In the genomic region with DNA sequence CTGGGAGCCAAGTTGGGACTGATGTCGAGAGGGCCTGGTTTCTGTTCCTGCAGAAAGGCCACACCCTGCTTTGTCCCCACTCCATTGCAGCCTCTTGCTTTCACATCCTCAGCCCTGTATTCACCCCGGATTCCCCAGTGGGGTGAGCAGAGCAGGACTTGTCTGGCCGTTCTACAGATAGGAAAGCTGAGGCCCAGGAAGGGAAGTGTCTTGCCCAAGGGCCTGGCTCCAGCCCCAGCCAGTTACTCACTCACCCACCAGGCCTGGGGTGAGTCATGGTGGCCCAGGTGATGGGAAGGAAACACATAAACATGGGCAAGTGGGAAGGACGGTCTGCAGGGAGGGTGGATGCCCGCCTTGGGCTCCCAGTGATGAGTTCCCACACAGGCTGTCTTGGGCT, we compare ENCODE assay signal across 10 cellular contexts. TPM values are rescaled to one million over a fixed set of nuclear protein-coding genes. Genes with fewer than 3 reads are reported as not detected.
DNase-seq lines count a peak whose midpoint lies in the region; ATAC-seq, FAIRE-seq and TF ChIP-seq lines count a peak whose summit lies in the region.
"Had no signal": no experiment of that assay in that cellular context is flagged by ENCODE, and none has a peak within 500 bp of the region (broad histone marks: within the 10 kb centered on the region; RNA-seq: fewer than 3 reads in every experiment).

No MANE protein-coding gene starts in this region.

- H3K9me3 Mint-ChIP-seq in IgD-negative memory B cell, result no peaks in the 10 kb centered on the region
- no peaks in the 10 kb centered on the region for H3K9me3 Mint-ChIP-seq in naive thymus-derived CD8-positive, alpha-beta T cell

- no peak overlapping the region for H3K14ac ChIP-seq in neuronal stem cell (ENCODE audit: low read length)

- no peak overlapping the region for H2BK15ac ChIP-seq in neuronal stem cell (ENCODE audit: low read length)

- H2BK120ac ChIP-seq in neuronal stem cell (ENCODE audit: low read depth, low read length), result no peak overlapping the region

- no peaks in the 10 kb centered on the region for H3K36me3 Mint-ChIP-seq in IgD-negative memory B cell
- no peaks in the 10 kb centered on the region for H3K36me3 Mint-ChIP-seq in naive thymus-derived CD8-positive, alpha-beta T cell

- DNase-seq in GM12891 (ENCODE audit: insufficient read length, low spot score), result no peak
- DNase-seq in brain microvascular endothelial cell, result peak; percentile 77
- DNase-seq in neuronal stem cell (ENCODE audit: low spot score), result no peak
- no peak for DNase-seq in midbrain (lab: John Stamatoyannopoulos, UW)
- no peak for DNase-seq in naive thymus-derived CD8-positive, alpha-beta T cell
- no peak for DNase-seq in stimulated activated CD4-positive, alpha-beta T cell treated with anti-CD3 and anti-CD28 coated beads, Interleukin-4, amount 100 ng/mL, for 1 hour
- DNase-seq: dorsolateral prefrontal cortex had no signal

- POLR2A ChIA-PET in naive thymus-derived CD8-positive, alpha-beta T cell (lab: Charles Lee), result interaction anchor here (1.3 kb wide), 1 partner anchor 18 kb away, joined by 3 read pairs; no protein-coding TSS in a partner anchor

- peak; percentile 78 for FAIRE-seq in GM12891 (lab: Jason Lieb, UNC)

- no peak overlapping the region for H3K27ac ChIP-seq in brain microvascular endothelial cell
- H3K27ac ChIP-seq in neuronal stem cell (replicated peaks; ENCODE audit: low read length), result no peak overlapping the region
- H3K27ac ChIP-seq: SK-N-MC had no signal

- peaks cover 2 to 8% of the 10 kb centered on the region in 2 donors for H3K4me1 ChIP-seq in neuronal stem cell (ENCODE audit: control insufficient read depth in 2 of 2, insufficient read depth in 1 of 2, low read depth in 1 of 2, low read length in 2 of 2)

- H3K4me2 ChIP-seq in neuronal stem cell (ENCODE audit: insufficient read depth, low read length, poor library complexity, severe bottlenecking), result no peak overlapping the region

- H3K4me1 Mint-ChIP-seq in IgD-negative memory B cell, result peaks cover 9 to 17% (median 11%) of the 10 kb centered on the region in 3 donors
- peaks cover 0 to 9% (median 8%) of the 10 kb centered on the region in 4 donors for H3K4me1 Mint-ChIP-seq in naive thymus-derived CD8-positive, alpha-beta T cell

- in situ Hi-C loops in brain microvascular endothelial cell (cut with HindIII; ENCODE audit: low pct_ligation_motif_present, low sequenced_read_pairs), result no loop called here

- H3K9ac ChIP-seq in neuronal stem cell (ENCODE audit: low read depth, low read length, poor library complexity), result no peak overlapping the region

- peak overlapping the region; percentile 50 for H2BK5ac ChIP-seq in neuronal stem cell (ENCODE audit: low read length)

- H3K23ac ChIP-seq in neuronal stem cell (ENCODE audit: low read depth, low read length, poor library complexity), result no peak overlapping the region

- no peak for ATAC-seq in HG03571 (IDR thresholded peaks at IDR 0.05; ENCODE audit: unreplicated experiment)
- ATAC-seq in naive thymus-derived CD8-positive, alpha-beta T cell, result no peak

- H4K8ac ChIP-seq in neuronal stem cell (ENCODE audit: low read depth, low read length), result no peak overlapping the region

- H2AK5ac ChIP-seq in neuronal stem cell (ENCODE audit: low read depth, low read length), result peak overlapping the region; percentile 60

- H3K27ac Mint-ChIP-seq in IgD-negative memory B cell, result peak overlapping the region; percentile 38 to 67 (median 46)
- H3K27ac Mint-ChIP-seq in naive thymus-derived CD8-positive, alpha-beta T cell, result no peak overlapping the region

- no peak for TF ChIP-seq CTCF in brain microvascular endothelial cell (IDR thresholded peaks at IDR 0.05; ENCODE audit: low read depth, low read length, missing control alignments)

- no peak overlapping the region for H2AFZ ChIP-seq in neuronal stem cell (ENCODE audit: low read length)

- no CpG with 5 or more reads among the region's 5 CpGs for WGBS in neuronal stem cell (ENCODE audit: extremely low coverage in 2 of 2, insufficient read length in 2 of 2, insufficient replicate concordance in 1 of 2), 2 donors

- H3K79me1 ChIP-seq in neuronal stem cell (ENCODE audit: low read depth, low read length), result peaks cover 2% of the 10 kb centered on the region

- H3K36me3 ChIP-seq in brain microvascular endothelial cell (replicated peaks) (no peaks in the 10 kb centered on the region), neuronal stem cell (replicated peaks in 1 of 2; ENCODE audit: control insufficient read depth in 2 of 2, insufficient read depth in 2 of 2, low read length in 2 of 2) (no peaks in the 10 kb centered on the region)

- no peak overlapping the region for H2BK12ac ChIP-seq in neuronal stem cell (ENCODE audit: low read length)

- no peak overlapping the region for H4K91ac ChIP-seq in neuronal stem cell (ENCODE audit: low read depth, low read length, poor library complexity)

- no peak overlapping the region for H3K4ac ChIP-seq in neuronal stem cell (ENCODE audit: low read length)

- H3K4me3 ChIP-seq in brain microvascular endothelial cell (ENCODE audit: low read depth, low read length), result no peak overlapping the region
- H3K4me3 ChIP-seq in neuronal stem cell (ENCODE audit: low read length in 2 of 2), result no peak overlapping the region
- H3K4me3 ChIP-seq: dorsolateral prefrontal cortex, SK-N-MC had no signal

- H3K27me3 Mint-ChIP-seq in IgD-negative memory B cell, result no peaks in the 10 kb centered on the region
- H3K27me3 Mint-ChIP-seq in naive thymus-derived CD8-positive, alpha-beta T cell, result no peaks in the 10 kb centered on the region

- no peak for TF ChIP-seq POLR2A in GM12891 (IDR thresholded peaks at IDR 0.05; ENCODE audit: low read depth, low read length)

- H3K27me3 ChIP-seq in brain microvascular endothelial cell (replicated peaks) (no peaks in the 10 kb centered on the region), neuronal stem cell (ENCODE audit: control insufficient read depth in 3 of 3, insufficient read depth in 3 of 3, low read depth in 1 of 3, low read length in 3 of 3) (peaks cover 0 to 66% (median 0%) of the 10 kb centered on the region in 3 experiments)
- H3K27me3 ChIP-seq: dorsolateral prefrontal cortex had no signal

- no peaks in the 10 kb centered on the region for H3K9me3 ChIP-seq in neuronal stem cell (replicated peaks in 1 of 2; ENCODE audit: control insufficient read depth in 2 of 2, insufficient read depth in 1 of 2, low read depth in 1 of 2, low read length in 2 of 2)

- H3K4me3 Mint-ChIP-seq in IgD-negative memory B cell, result peak overlapping the region in 2 of 4 donors; percentile 77 to 80
- no peak overlapping the region for H3K4me3 Mint-ChIP-seq in naive thymus-derived CD8-positive, alpha-beta T cell

- H3K18ac ChIP-seq in neuronal stem cell (ENCODE audit: low read length), result peak overlapping the region; percentile 12

TF ChIP-seq in GM12891, 5 proteins besides CTCF, POLR2A, EP300 and RAD21:
- TF ChIP-seq SPI1 (IDR thresholded peaks at IDR 0.05; ENCODE audit: low read depth, low read length) (peak; percentile 72), POLR2AphosphoS5 (IDR thresholded peaks at IDR 0.05; ENCODE audit: low read depth, low read length) (no peak), PAX5 (IDR thresholded peaks at IDR 0.05; ENCODE audit: insufficient read depth, low read length, severe bottlenecking) (no peak), POU2F2 (IDR thresholded peaks at IDR 0.05; ENCODE audit: low read depth, low read length) (no peak)

RNA-seq across cellular contexts. Expression of a gene that starts 6.1 kb away (rescaled TPM):
- 4.1 TPM for polyA plus RNA-seq in GM12891 (2012; ENCODE audit: low read depth, missing spikeins)
- 1.1 TPM for polyA plus RNA-seq in IgD-negative memory B cell
- 13.5 TPM for polyA plus RNA-seq in neuronal stem cell (2013, experiment 1 of 2)
- 13.8 TPM for polyA plus RNA-seq in neuronal stem cell (2013, experiment 2 of 2)
- 10 to 100 TPM; 28.6 to 29.0 TPM for total RNA-seq in naive thymus-derived CD8-positive, alpha-beta T cell
- polyA plus RNA-seq in naive thymus-derived CD8-positive, alpha-beta T cell, result 1 to 10 TPM; 1.8 to 4.6 (median 2.2) TPM

Comparison
In these comparisons a context has a peak if more than half of its experiments do, and no peak if none do; other contexts are left out.
1. H3K27ac Mint-ChIP-seq: peak in IgD-negative memory B cell (3 of 3); none in naive thymus-derived CD8-positive, alpha-beta T cell (0 of 10).